8 cellular contexts compared by ENCODE assay signal in genomic region chr1:204506969-204507316, GRCh38. TPM values are rescaled to one million over a fixed set of nuclear protein-coding genes. Genes with fewer than 3 reads are reported as not detected.
DNase-seq lines count a peak whose midpoint lies in the region; ATAC-seq lines count a peak whose summit lies in the region.

No MANE protein-coding gene starts in this region.

- peak; percentile 50 for ATAC-seq in GM19452 (IDR thresholded peaks at IDR 0.05; ENCODE audit: unreplicated experiment)
- ATAC-seq in HG03565 (IDR thresholded peaks at IDR 0.05; ENCODE audit: unreplicated experiment): peak; percentile 56

- DNase-seq in C1 segment of cervical spinal cord (lab: John Stamatoyannopoulos, UW) (peak in 13 of 14 donors; percentile 22 to 89 (median 69)), NCI-H774 (lab: John Stamatoyannopoulos, UW) (peak; percentile 90), ecto neural progenitor cell (ENCODE audit: low spot score) (peak; percentile 94), lung microvascular endothelial cell (ENCODE audit: low read depth in 2 of 2) (peak; percentile 92 to 95)
- DNase-seq in activated CD4-positive, alpha-beta T cell treated with anti-CD3 and anti-CD28 coated beads, Interleukin-2, amount 50 U/mL, for 48 hours: peak; percentile 88 to 91
- DNase-seq in stimulated activated CD4-positive, alpha-beta T cell treated with anti-CD3 and anti-CD28 coated beads, TNF-alpha, amount 100 ng/mL, for 24 hours (ENCODE audit: low read depth in 3 of 3): peak; percentile 78 to 89 (median 85)

RNA-seq across cellular contexts. Expression of gene MDM4, which starts 9.3 kb away (rescaled TPM):
- 7.0 and 15.9 TPM in 2 replicates for total RNA-seq in lung microvascular endothelial cell

RNA-seq across cellular contexts. Expression of gene PIK3C2B, which starts 12.3 kb away (rescaled TPM):
- total RNA-seq in lung microvascular endothelial cell: 10.7 and 15.5 TPM in 2 replicates

Comparison
In these comparisons a context has a peak if more than half of its experiments do, and no peak if none do; other contexts are left out.
1. Peak in every context shown above with its lines: DNase-seq and ATAC-seq.